Comparison of ENCODE assay signal across 25 cellular contexts in genomic region chr9:106065579-106066214, GRCh38.
"Had no signal": no experiment of that assay in that cellular context is flagged by ENCODE, and none has a peak within 500 bp of the region (broad histone marks: within the 10 kb centered on the region; RNA-seq: fewer than 3 reads in every experiment).

No MANE protein-coding gene starts in this region.

- H3K27ac ChIP-seq: lower lobe of right lung, neural progenitor cell, neutrophil, parathyroid adenoma, psoas muscle, skin epidermis, stomach, testis, thyroid gland, upper lobe of right lung had no signal

- H3K4me2 ChIP-seq: neural progenitor cell had no signal

- H3K27me3 ChIP-seq: neural progenitor cell, neutrophil, stomach, testis, thyroid gland, transverse colon, upper lobe of right lung had no signal

- H3K4me3 ChIP-seq: lower lobe of right lung, neural progenitor cell, psoas muscle, skin epidermis, stomach, testis, thyroid gland, transverse colon, upper lobe of right lung had no signal

- H3K36me3 ChIP-seq: lower lobe of right lung, neural progenitor cell, neutrophil, stomach, thyroid gland, transverse colon, upper lobe of right lung had no signal

- ATAC-seq: lower lobe of right lung; naive thymus-derived CD8-positive, alpha-beta T cell; psoas muscle; sciatic nerve; stimulated activated naive B cell treated with anti-CD40 and anti-IgM and Interleukin-4, amounts not matched to agents 10 μg/mL and 1 μg/mL and 100 μg/mL, for 72 hours; stimulated activated naive CD8-positive, alpha-beta T cell treated with anti-CD3 and anti-CD28 coated beads, Interleukin-15, Interleukin-2, amounts not matched to agents 100 U/mL and 50 U/mL, for 24 hours; upper lobe of right lung had no signal

- DNase-seq: hypothalamus; immature natural killer cell; kidney; lower lobe of right lung; mammary epithelial cell; mesenchymal stem cell; naive thymus-derived CD8-positive, alpha-beta T cell; occipital lobe; psoas muscle; stimulated activated CD4-positive, alpha-beta T cell treated with anti-CD3 and anti-CD28 coated beads, Interleukin-12 subunit alpha, Interleukin-12 subunit beta, amount 100 ng/mL, for 4 hours; stimulated activated CD4-positive, alpha-beta T cell treated with anti-CD3 and anti-CD28 coated beads, Interleukin-15, amount 100 ng/mL, for 24 hours; stimulated activated CD4-positive, alpha-beta T cell treated with anti-CD3 and anti-CD28 coated beads, Interleukin-2, amount 100 ng/mL, for 24 hours; stimulated activated CD4-positive, alpha-beta T cell treated with anti-CD3 and anti-CD28 coated beads, Interleukin-4, amount 100 ng/mL, for 1 hour; stimulated activated naive B cell treated with anti-CD40 and anti-IgM and Interleukin-4, amounts not matched to agents 10 μg/mL and 1 μg/mL and 100 μg/mL, for 72 hours; stimulated activated naive CD8-positive, alpha-beta T cell treated with anti-CD3 and anti-CD28 coated beads, Interleukin-15, Interleukin-2, amounts not matched to agents 100 U/mL and 50 U/mL, for 24 hours; stomach; testis; thyroid gland; transverse colon; upper lobe of right lung had no signal

- H3K4me1 ChIP-seq: lower lobe of right lung, neural progenitor cell, parathyroid adenoma, psoas muscle, stomach, testis, thyroid gland, transverse colon, upper lobe of right lung had no signal

- H3K9me3 ChIP-seq: lower lobe of right lung, neutrophil, psoas muscle, stomach, testis, thyroid gland, transverse colon, upper lobe of right lung had no signal

- H3K9ac ChIP-seq: neural progenitor cell, parathyroid adenoma had no signal

- H2AFZ ChIP-seq: neural progenitor cell, parathyroid adenoma had no signal

- H3K79me2 ChIP-seq: parathyroid adenoma had no signal
